In the genomic region with DNA sequence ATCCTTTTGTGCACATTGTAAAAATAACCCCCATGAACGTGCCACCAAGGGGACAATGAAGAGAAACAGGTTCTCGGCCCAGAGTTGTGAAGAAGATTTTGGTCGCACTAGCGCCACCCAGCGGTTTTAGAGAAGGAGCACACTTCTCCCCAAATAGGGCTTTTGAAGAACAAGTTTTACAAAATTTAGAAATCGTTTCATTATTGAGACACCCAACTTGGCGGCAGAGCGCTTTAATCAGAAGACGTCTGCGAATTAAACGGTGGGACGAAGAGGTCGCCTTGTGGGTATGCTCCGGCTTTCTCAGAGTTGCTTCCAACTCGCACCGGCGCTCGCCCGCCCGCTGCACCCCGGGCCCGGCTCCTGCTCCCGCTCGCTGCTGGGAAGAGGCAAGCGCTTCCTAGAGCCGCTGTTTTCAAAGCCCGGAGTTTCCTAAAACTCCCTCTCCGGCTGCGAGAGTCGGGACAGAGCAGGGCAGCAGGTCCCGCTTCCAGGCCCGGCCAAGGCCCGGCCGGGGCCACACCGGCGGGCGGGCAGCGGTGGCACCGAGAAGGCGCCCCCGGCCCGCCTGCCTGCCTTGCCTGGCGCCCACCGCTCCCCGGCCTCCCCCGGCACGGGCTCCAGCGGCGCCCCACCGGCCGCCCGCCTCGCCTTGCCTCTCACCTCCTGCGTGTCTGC, we compare ENCODE assay signal across 9 cellular contexts. TPM values are rescaled to one million over a fixed set of nuclear protein-coding genes. Genes with fewer than 3 reads are reported as not detected.
DNase-seq lines count a peak whose midpoint lies in the region; ATAC-seq, FAIRE-seq and TF ChIP-seq lines count a peak whose summit lies in the region.
"Had no signal": no experiment of that assay in that cellular context is flagged by ENCODE, and none has a peak within 500 bp of the region (broad histone marks: within the 10 kb centered on the region; RNA-seq: fewer than 3 reads in every experiment).

No MANE protein-coding gene starts in this region.

- SMC1A ChIA-PET in GM12878 (lab: Charles Lee; ENCODE audit: uncharacterized antibody, unreplicated experiment) = no interaction called here

- TF ChIP-seq RAD21 in GM12878 (IDR thresholded peaks at IDR 0.05; ENCODE audit: insufficient read depth, low read depth, low read length) = 0 out of 2 replicates have a peak, but pooled peaks have one; percentile 18

- H3K4me2 ChIP-seq in OCI-LY1 (ENCODE audit: low read length) (no peak overlapping the region), GM12878 (ENCODE audit: control insufficient read depth, insufficient read depth) (no peak overlapping the region)

- in situ Hi-C loops in GM12878 (cut with MboI) = no loop called here

- no peak overlapping the region for H3K4me3 ChIP-seq in OCI-LY1 (ENCODE audit: low read depth, low read length, poor library complexity, severe bottlenecking)
- no peak overlapping the region for H3K4me3 ChIP-seq in GM12878

- H3K36me3 ChIP-seq in ES-I3 (ENCODE audit: insufficient read depth, low read length) (no peaks in the 10 kb centered on the region), OCI-LY1 (ENCODE audit: insufficient read depth, low read length) (no peaks in the 10 kb centered on the region), GM12878 (ENCODE audit: control insufficient read depth in 2 of 2, insufficient read depth in 2 of 2, low read length in 1 of 2) (no peaks in the 10 kb centered on the region)

- no peaks in the 10 kb centered on the region for H4K20me1 ChIP-seq in OCI-LY1 (ENCODE audit: insufficient read depth, low read length)
- H4K20me1 ChIP-seq in GM12878 (ENCODE audit: control insufficient read depth, insufficient read depth) = no peaks in the 10 kb centered on the region

- H3K27ac ChIP-seq in OCI-LY1 (ENCODE audit: low read depth, low read length, poor library complexity, severe bottlenecking) (no peak overlapping the region), GM12878 (ENCODE audit: control insufficient read depth, insufficient read depth) (no peak overlapping the region)

- H3K79me2 ChIP-seq in OCI-LY1 (ENCODE audit: insufficient read depth, low read length) (no peaks in the 10 kb centered on the region), GM12878 (ENCODE audit: control insufficient read depth, insufficient read depth, low read length) (no peaks in the 10 kb centered on the region)

- peak overlapping the region; percentile 43; the same call in 1 of the 2 replicates for H3K9ac ChIP-seq in ES-I3 (ENCODE audit: low read depth, low read length)
- H3K9ac ChIP-seq in OCI-LY1 (ENCODE audit: low read length) = no peak overlapping the region
- H3K9ac ChIP-seq in GM12878 (ENCODE audit: control insufficient read depth, insufficient read depth, low read length) = no peak overlapping the region

- FAIRE-seq in GM12878 (lab: Jason Lieb, UNC) = no peak
- no peak for FAIRE-seq in GM12892 (lab: Jason Lieb, UNC)

- no peaks in the 10 kb centered on the region for H3F3A ChIP-seq in OCI-LY1 (ENCODE audit: insufficient read depth, low read length)

- DNase-seq in LHCN-M2 (ENCODE audit: low read depth) = peak; percentile 82
- DNase-seq in GM12878 (ENCODE audit: low read depth, low spot score) = no peak
- DNase-seq in islet precursor cell = peak; percentile 77
- DNase-seq in smooth muscle cell of the brain vasculature (ENCODE audit: low read depth, low spot score) = peak; percentile 62
- DNase-seq in GM12892 (ENCODE audit: insufficient read length) = no peak

- TF ChIP-seq CTCF in OCI-LY1 (IDR thresholded peaks at IDR 0.05; ENCODE audit: low read length) = peak; percentile 70
- TF ChIP-seq CTCF in GM12878 (IDR thresholded peaks at IDR 0.05 in 2 of 3, conservative IDR thresholded peaks at IDR 0.05 in 1 of 3; ENCODE audit: control insufficient read depth in 2 of 3, extremely low read depth in 1 of 3, insufficient read depth in 1 of 3, low read depth in 3 of 3, low read length in 3 of 3) = peak in 2 of 3 experiments; percentile 15 to 26; a peak in 2 of 6 replicates

- no peak overlapping the region for H2AFZ ChIP-seq in OCI-LY1 (ENCODE audit: low read length)
- no peak overlapping the region for H2AFZ ChIP-seq in GM12878 (ENCODE audit: control insufficient read depth, low read depth, low read length)

- RAD21 ChIA-PET in GM12878 (lab: Charles Lee; ENCODE audit: unreplicated experiment) = no interaction called here

- H3K9me3 ChIP-seq in ES-I3 (ENCODE audit: control insufficient read depth, insufficient read depth, low read length) (no peaks in the 10 kb centered on the region), OCI-LY1 (ENCODE audit: low read length) (no peaks in the 10 kb centered on the region), GM12878 (replicated peaks; ENCODE audit: control insufficient read depth, insufficient read depth, low read length) (no peaks in the 10 kb centered on the region; the same call in 2 of the 3 replicates)

- 37% methylated on average over 47 of the region's 54 CpGs for WGBS in GM12878 (ENCODE audit: insufficient coverage, insufficient replicate concordance, low lambda C conversion rate, missing lambda C conversion rate)

- no peak for TF ChIP-seq EP300 in GM12878 (IDR thresholded peaks at IDR 0.05; ENCODE audit: borderline replicate concordance in 1 of 2, control insufficient read depth in 1 of 2, low read depth in 2 of 2, low read length in 2 of 2)

- intact Hi-C loops in GM12878 (cut with micrococcal nuclease; ENCODE audit: unreplicated experiment) = no loop called here

- H3K4me1 ChIP-seq in ES-I3 (ENCODE audit: insufficient read depth, low read length) (no peaks in the 10 kb centered on the region), OCI-LY1 (ENCODE audit: insufficient read depth, low read length, severe bottlenecking) (no peaks in the 10 kb centered on the region), GM12878 (ENCODE audit: control insufficient read depth, insufficient read depth, low read length) (no peaks in the 10 kb centered on the region)

- BruUV-seq in GM12878 (replicated peaks; lab: Mats Ljungman, UMichigan) = no TSS peak

- H3K27me3 ChIP-seq in OCI-LY1 (ENCODE audit: insufficient read depth, low read length) = no peaks in the 10 kb centered on the region
- no peaks in the 10 kb centered on the region; a peak in 1 of 4 replicates for H3K27me3 ChIP-seq in GM12878 (replicated peaks in 1 of 2; ENCODE audit: control insufficient read depth in 2 of 2, insufficient read depth in 2 of 2, low read length in 1 of 2)

- ATAC-seq in GM12878 (no peak), GM19328 (IDR thresholded peaks at IDR 0.05; ENCODE audit: unreplicated experiment) (no peak)

- POLR2A ChIA-PET in GM12878 (lab: Charles Lee) = no interaction called here

- TF ChIP-seq POLR2A in GM12878 (IDR thresholded peaks at IDR 0.05; ENCODE audit: low read depth, low read length) = no peak
- no peak for TF ChIP-seq POLR2A in GM12892 (IDR thresholded peaks at IDR 0.05; ENCODE audit: low read depth, low read length)

- CTCF ChIA-PET in GM12878 (lab: Yijun Ruan, JAX) = no interaction called here

- H3K9me2 ChIP-seq in OCI-LY1 (ENCODE audit: low read depth, low read length) = no peaks in the 10 kb centered on the region

TF ChIP-seq in GM12878, 131 proteins besides CTCF, POLR2A, EP300 and RAD21 (continues in another document):
- TF ChIP-seq SMAD5 (IDR thresholded peaks at IDR 0.05; ENCODE audit: low read depth) (no peak), POLR2AphosphoS2 (IDR thresholded peaks at IDR 0.05; ENCODE audit: low read depth, low read length) (no peak), TBL1XR1 (IDR thresholded peaks at IDR 0.05; ENCODE audit: low read depth, low read length) (no peak), GATAD2B (conservative IDR thresholded peaks at IDR 0.05; ENCODE audit: low read depth) (no peak)

RNA-seq across cellular contexts. Expression of a gene that starts 0.7 kb away (rescaled TPM):
- total RNA-seq in LHCN-M2 (2014; rRNA removed) (0.13 TPM in 1 of 2 replicates, not detected in the other), GM12878 (2014; rRNA removed) (0.06 TPM in 1 of 2 replicates, not detected in the other), GM12878 (2014; rRNA removed; fragmentation: Illumina TruSeq; extraction: Trizol) (not detected in 2 replicates), GM12878 (2021) (0.18 and 0.61 TPM in 2 replicates)
- not detected for polyA plus RNA-seq in LHCN-M2 (2012)
- total RNA-seq in GM12878 (2013; cell fraction: nucleolus; rRNA removed) = not detected in 2 replicates
- not detected for polyA plus RNA-seq in GM12878 (2011; ENCODE audit: low read depth)
- polyA plus RNA-seq in GM12878 (2011; rRNA removed) (not detected in 2 replicates), GM12878 (2014; fragmentation: Illumina TruSeq; extraction: Trizol) (not detected in 2 replicates), GM12878 (2014; fragmentation: Nextera tagmentation; extraction: Ambion mirVana) (not detected), GM12878 (2014; rRNA removed) (0.03 TPM in 2 replicates), GM12878 (2016; fragmentation: Nextera tagmentation; extraction: Ambion mirVana) (not detected)
- polyA plus RNA-seq in GM12878 (2011; cell fraction: cytosol; rRNA removed) = not detected in 2 replicates
- not detected in 2 replicates for polyA plus RNA-seq in GM12878 (2011; cell fraction: nucleus; rRNA removed)
- polyA plus RNA-seq in GM12878 (2012) = 0.04 TPM in 1 of 2 replicates, not detected in the other
- polyA minus RNA-seq in GM12878 (2011; rRNA and poly(A)+ RNA removed) = not detected in 2 replicates
- not detected in 2 replicates for polyA minus RNA-seq in GM12878 (2011; cell fraction: cytosol; rRNA and poly(A)+ RNA removed)
- not detected in 2 replicates for polyA minus RNA-seq in GM12878 (2011; cell fraction: nucleus; rRNA and poly(A)+ RNA removed)
- polyA plus RNA-seq in GM12892 (2012; ENCODE audit: missing spikeins) = not detected
- total RNA-seq: aorta had no signal

RNA-seq across cellular contexts. Expression of a gene that starts 1.1 kb away (rescaled TPM):
- total RNA-seq in LHCN-M2 (2014; rRNA removed) (not detected in 2 replicates), GM12878 (2014; rRNA removed) (not detected in 2 replicates), GM12878 (2014; rRNA removed; fragmentation: Illumina TruSeq; extraction: Trizol) (not detected in 2 replicates), GM12878 (2021) (not detected in 2 replicates)
- polyA plus RNA-seq in LHCN-M2 (2012) = not detected
- not detected in 2 replicates for total RNA-seq in GM12878 (2013; cell fraction: nucleolus; rRNA removed)
- polyA plus RNA-seq in GM12878 (2011; ENCODE audit: low read depth) = not detected
- polyA plus RNA-seq in GM12878 (2011; rRNA removed) (not detected in 2 replicates), GM12878 (2014; fragmentation: Illumina TruSeq; extraction: Trizol) (not detected in 2 replicates), GM12878 (2014; fragmentation: Nextera tagmentation; extraction: Ambion mirVana) (not detected), GM12878 (2014; rRNA removed) (not detected in 2 replicates), GM12878 (2016; fragmentation: Nextera tagmentation; extraction: Ambion mirVana) (not detected)
- polyA plus RNA-seq in GM12878 (2011; cell fraction: cytosol; rRNA removed) = not detected in 2 replicates
- polyA plus RNA-seq in GM12878 (2011; cell fraction: nucleus; rRNA removed) = not detected in 2 replicates
- polyA plus RNA-seq in GM12878 (2012) = not detected in 2 replicates
- polyA minus RNA-seq in GM12878 (2011; rRNA and poly(A)+ RNA removed) = not detected in 2 replicates
- not detected in 2 replicates for polyA minus RNA-seq in GM12878 (2011; cell fraction: cytosol; rRNA and poly(A)+ RNA removed)
- polyA minus RNA-seq in GM12878 (2011; cell fraction: nucleus; rRNA and poly(A)+ RNA removed) = not detected in 2 replicates
- not detected for polyA plus RNA-seq in GM12892 (2012; ENCODE audit: missing spikeins)
- total RNA-seq: aorta had no signal
- polyA plus RNA-seq: aorta had no signal

Comparison
In these comparisons a context has a peak if more than half of its experiments do, and no peak if none do; other contexts are left out.
1. DNase-seq: peak in LHCN-M2 (single experiment), islet precursor cell (single experiment) and smooth muscle cell of the brain vasculature (single experiment); none in GM12878 (single experiment) and GM12892 (single experiment).